Comparison of ENCODE assay signal across 19 cellular contexts in the genomic region with DNA sequence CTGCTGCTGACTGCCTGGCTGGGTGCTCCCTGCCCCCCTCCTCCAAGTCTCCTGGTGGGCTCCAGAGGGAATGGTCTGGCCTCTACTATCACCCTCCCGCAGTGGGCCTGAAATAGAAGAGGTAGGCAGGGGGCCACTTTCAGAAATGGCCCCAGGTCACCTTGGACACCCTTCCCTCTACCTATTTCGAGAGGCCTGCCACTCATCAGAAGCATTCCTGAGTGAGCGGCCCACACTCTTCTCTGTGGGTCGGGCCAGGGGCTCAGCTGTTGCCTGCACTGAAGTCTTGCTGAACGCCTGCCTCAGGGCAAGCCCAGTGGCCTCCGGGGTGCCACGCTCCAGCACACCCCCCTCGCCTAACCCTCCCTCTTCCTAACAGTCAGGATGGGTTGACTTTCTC.
"Had no signal": no experiment of that assay in that cellular context is flagged by ENCODE, and none has a peak within 500 bp of the region (broad histone marks: within the 10 kb centered on the region; RNA-seq: fewer than 3 reads in every experiment).

No MANE protein-coding gene starts in this region.

- DNase-seq: activated CD4-positive, alpha-beta memory T cell treated with anti-CD3 and anti-CD28 coated beads for 36 hours; activated CD4-positive, alpha-beta T cell treated with anti-CD3 and anti-CD28 coated beads for 36 hours; activated CD8-positive, alpha-beta memory T cell treated with anti-CD3 and anti-CD28 coated beads, Interleukin-2, amount 10 ng/mL, durations not matched to agents 7 days and 5 days; activated gamma-delta T cell; activated T-cell treated with anti-CD3 and anti-CD28 coated beads, Interleukin-2, amount 50 U/mL, for 24 hours; amniotic stem cell; cortex of kidney; effector CD8-positive, alpha-beta T cell; foreskin keratinocyte; left lung; right lobe of liver; SHP77; T-helper 17 cell; testis had no signal

- H3K27me3 Mint-ChIP-seq: activated CD4-positive, alpha-beta memory T cell treated with anti-CD3 and anti-CD28 coated beads for 36 hours; activated CD4-positive, alpha-beta T cell treated with anti-CD3 and anti-CD28 coated beads for 36 hours; activated naive CD8-positive, alpha-beta T cell; stimulated activated naive CD8-positive, alpha-beta T cell treated with anti-CD3 and anti-CD28 coated beads, Interleukin-15, Interleukin-2, amounts not matched to agents 100 ng/mL and 50 ng/mL, for 24 hours had no signal

- H3K9me3 ChIP-seq: left lung, prostate gland, right lobe of liver, testis had no signal

- H3K4me1 ChIP-seq: foreskin keratinocyte, prostate gland, right lobe of liver had no signal

- H3K4me1 Mint-ChIP-seq: activated CD4-positive, alpha-beta T cell treated with anti-CD3 and anti-CD28 coated beads for 36 hours; activated CD8-positive, alpha-beta memory T cell treated with anti-CD3 and anti-CD28 coated beads, Interleukin-2, amount 10 ng/mL, durations not matched to agents 7 days and 5 days; T-helper 17 cell had no signal

- H3K36me3 Mint-ChIP-seq: activated CD4-positive, alpha-beta memory T cell treated with anti-CD3 and anti-CD28 coated beads for 36 hours; activated CD8-positive, alpha-beta memory T cell treated with anti-CD3 and anti-CD28 coated beads, Interleukin-2, amount 10 ng/mL, durations not matched to agents 7 days and 5 days; activated naive CD8-positive, alpha-beta T cell had no signal

- H3K4me3 ChIP-seq: left lung, prostate gland, right lobe of liver, testis had no signal

- H3K9me3 Mint-ChIP-seq: activated CD4-positive, alpha-beta memory T cell treated with anti-CD3 and anti-CD28 coated beads for 36 hours; activated T-cell treated with anti-CD3 and anti-CD28 coated beads, Interleukin-2, amount 50 U/mL, for 24 hours; brain; nephron; stimulated activated naive CD8-positive, alpha-beta T cell treated with anti-CD3 and anti-CD28 coated beads, Interleukin-15, Interleukin-2, amounts not matched to agents 100 ng/mL and 50 ng/mL, for 24 hours had no signal

- H3K27ac ChIP-seq: foreskin keratinocyte, right lobe of liver had no signal

- ATAC-seq: activated CD4-positive, alpha-beta T cell treated with anti-CD3 and anti-CD28 coated beads for 36 hours; activated CD8-positive, alpha-beta memory T cell treated with anti-CD3 and anti-CD28 coated beads, Interleukin-2, amount 10 ng/mL, durations not matched to agents 7 days and 5 days; foreskin keratinocyte; left lung; T-helper 17 cell had no signal

- H3K27me3 ChIP-seq: left lung, right lobe of liver, testis had no signal

- H3K4me3 Mint-ChIP-seq: activated CD4-positive, alpha-beta memory T cell treated with anti-CD3 and anti-CD28 coated beads for 36 hours; activated CD4-positive, alpha-beta T cell treated with anti-CD3 and anti-CD28 coated beads for 36 hours; activated CD8-positive, alpha-beta memory T cell treated with anti-CD3 and anti-CD28 coated beads, Interleukin-2, amount 10 ng/mL, durations not matched to agents 7 days and 5 days; activated naive CD8-positive, alpha-beta T cell; activated T-cell treated with anti-CD3 and anti-CD28 coated beads, Interleukin-2, amount 50 U/mL, for 24 hours; brain; nephron; stimulated activated naive CD8-positive, alpha-beta T cell treated with anti-CD3 and anti-CD28 coated beads, Interleukin-15, Interleukin-2, amounts not matched to agents 100 ng/mL and 50 ng/mL, for 24 hours; T-helper 17 cell had no signal

- H3K27ac Mint-ChIP-seq: activated CD4-positive, alpha-beta memory T cell treated with anti-CD3 and anti-CD28 coated beads for 36 hours; activated CD4-positive, alpha-beta T cell treated with anti-CD3 and anti-CD28 coated beads for 36 hours; activated CD8-positive, alpha-beta memory T cell treated with anti-CD3 and anti-CD28 coated beads, Interleukin-2, amount 10 ng/mL, durations not matched to agents 7 days and 5 days; activated naive CD8-positive, alpha-beta T cell; activated T-cell treated with anti-CD3 and anti-CD28 coated beads, Interleukin-2, amount 50 U/mL, for 24 hours; brain; stimulated activated naive CD8-positive, alpha-beta T cell treated with anti-CD3 and anti-CD28 coated beads, Interleukin-15, Interleukin-2, amounts not matched to agents 100 ng/mL and 50 ng/mL, for 24 hours; T-helper 17 cell had no signal
